Comparison of ENCODE assay signal across 18 cellular contexts in genomic region chr11:61838921-61839320, GRCh38. TPM values are rescaled to one million over a fixed set of nuclear protein-coding genes. Genes with fewer than 3 reads are reported as not detected.
DNase-seq lines count a peak whose midpoint lies in the region; ATAC-seq, FAIRE-seq and TF ChIP-seq lines count a peak whose summit lies in the region.
"Had no signal": no experiment of that assay in that cellular context is flagged by ENCODE, and none has a peak within 500 bp of the region (broad histone marks: within the 10 kb centered on the region; RNA-seq: fewer than 3 reads in every experiment).

No MANE protein-coding gene starts in this region.

- TF ChIP-seq CTCF in RWPE1 (conservative IDR thresholded peaks at IDR 0.05; ENCODE audit: low read depth) (no peak), H1 (IDR thresholded peaks at IDR 0.05; ENCODE audit: control extremely low read depth in 1 of 3, insufficient read depth in 1 of 3, low read depth in 1 of 3, low read length in 3 of 3) (no peak), foreskin keratinocyte (conservative IDR thresholded peaks at IDR 0.05) (no peak)

- no peak overlapping the region for H2BK5ac ChIP-seq in H1 (ENCODE audit: low read depth, low read length)

- 0 out of 2 replicates have a peak overlapping the region, but pooled peaks have one; percentile 11 for H4K8ac ChIP-seq in H1 (ENCODE audit: extremely low read depth, insufficient read depth, low read length)

- H3K36me3 Mint-ChIP-seq in activated naive CD4-positive, alpha-beta T cell treated with anti-CD3 and anti-CD28 coated beads, Interleukin-2, amount 10 ng/mL, durations not matched to agents 7 days and 5 days: peaks cover 69% of the 10 kb centered on the region
- H3K36me3 Mint-ChIP-seq in activated naive CD4-positive, alpha-beta T cell treated with anti-CD3 and anti-CD28 coated beads for 36 hours (ENCODE audit: low read depth): peaks cover 13% of the 10 kb centered on the region
- H3K36me3 Mint-ChIP-seq: CD4-positive, alpha-beta memory T cell had no signal

- intact Hi-C loops in activated naive CD4-positive, alpha-beta T cell treated with anti-CD3 and anti-CD28 coated beads for 36 hours (cut with micrococcal nuclease): no loop called here
- intact Hi-C loops in posterior vena cava (cut with DNase I): no loop called here

- 92% methylated on average over 10 of the region's 10 CpGs; no CpG with 5 or more reads in 1 of the 2 experiments for WGBS in H1 (ENCODE audit: extremely low coverage in 1 of 2, insufficient coverage in 1 of 2, insufficient read length in 1 of 2, insufficient replicate concordance in 2 of 2, low coverage in 1 of 2, low lambda C conversion rate in 2 of 2, missing lambda C conversion rate in 1 of 2), 2 experiments

- H4K5ac ChIP-seq in H1 (ENCODE audit: insufficient read length, low read depth, low read length): no peak overlapping the region

- no peak for FAIRE-seq in H1 (lab: Jason Lieb, UNC)
- FAIRE-seq: G401.6, GM12891 had no signal

- no peak overlapping the region for H2BK15ac ChIP-seq in H1 (ENCODE audit: low read length)

- no peak overlapping the region for H4K91ac ChIP-seq in H1 (replicated peaks; ENCODE audit: insufficient read length, low read length)

- no peaks in the 10 kb centered on the region for H3K23me2 ChIP-seq in H1 (ENCODE audit: low read depth, low read length)

- no peaks in the 10 kb centered on the region; a peak in 1 of 7 replicates for H3K27me3 ChIP-seq in H1 (replicated peaks in 1 of 4; ENCODE audit: control insufficient read depth in 3 of 4, extremely low read depth in 1 of 4, insufficient read depth in 3 of 4, low read length in 3 of 4)
- no peaks in the 10 kb centered on the region for H3K27me3 ChIP-seq in foreskin keratinocyte
- H3K27me3 ChIP-seq: Peyer's patch had no signal

- no peak overlapping the region for H2AK5ac ChIP-seq in H1 (ENCODE audit: low read depth, low read length)

- ATAC-seq in foreskin keratinocyte: no peak

- H2BK12ac ChIP-seq in H1 (ENCODE audit: low read depth, low read length): no peak overlapping the region

- no peak overlapping the region for H3K4me3 ChIP-seq in H1 (ENCODE audit: extremely low read depth in 1 of 4, insufficient read depth in 2 of 4, low read depth in 3 of 4, low read length in 4 of 4)
- H3K4me3 ChIP-seq: Peyer's patch had no signal

- H3K79me2 ChIP-seq in H1 (ENCODE audit: control insufficient read depth in 1 of 2, insufficient read depth in 2 of 2, low read length in 2 of 2): peaks cover 0 to 37% of the 10 kb centered on the region in 2 experiments; a peak in 2 of 4 replicates

- peaks cover 32 to 66% (median 54%) of the 10 kb centered on the region in 4 experiments for H3K36me3 ChIP-seq in H1 (ENCODE audit: control insufficient read depth in 2 of 4, insufficient read depth in 4 of 4, low read length in 3 of 4)

- no peak overlapping the region for H2AFZ ChIP-seq in H1 (ENCODE audit: low read length)

- H3K4me3 Mint-ChIP-seq in activated naive CD4-positive, alpha-beta T cell treated with anti-CD3 and anti-CD28 coated beads, Interleukin-2, amount 10 ng/mL, durations not matched to agents 7 days and 5 days: no peak overlapping the region
- no peak overlapping the region for H3K4me3 Mint-ChIP-seq in activated naive CD4-positive, alpha-beta T cell treated with anti-CD3 and anti-CD28 coated beads for 36 hours
- H3K4me3 Mint-ChIP-seq: CD4-positive, alpha-beta memory T cell had no signal

- H3K56ac ChIP-seq in H1 (replicated peaks; ENCODE audit: insufficient read length, low read depth, low read length): no peak overlapping the region

- H3K9me3 ChIP-seq in H1 (ENCODE audit: insufficient read depth in 2 of 2, low read depth in 1 of 2, low read length in 1 of 2): no peaks in the 10 kb centered on the region
- H3K9me3 ChIP-seq: Peyer's patch had no signal

- no peak for DNase-seq in activated naive CD4-positive, alpha-beta T cell treated with anti-CD3 and anti-CD28 coated beads, Interleukin-2, amount 10 ng/mL, durations not matched to agents 7 days and 5 days
- DNase-seq in activated naive CD4-positive, alpha-beta T cell treated with anti-CD3 and anti-CD28 coated beads for 36 hours: no peak
- DNase-seq in RWPE1 (ENCODE audit: low spot score) (no peak), H1 (ENCODE audit: low read depth in 1 of 2, low spot score in 2 of 2) (no peak), posterior vena cava (ENCODE audit: low spot score) (peak; percentile 56), SHP77 (lab: John Stamatoyannopoulos, UW) (no peak), foreskin keratinocyte (no peak), NCI-H1436 (lab: John Stamatoyannopoulos, UW) (no peak)
- DNase-seq: ACHN; CD4-positive, alpha-beta memory T cell; DMS79 treated with DMSO at 0.1 percent for 48 hours; NCI-H146; NCI-H2081 treated with DMSO at 0.1 percent for 48 hours; NCI-H524; Peyer's patch had no signal

- TF ChIP-seq RAD21 in H1 (IDR thresholded peaks at IDR 0.05 in 1 of 2, conservative IDR thresholded peaks at IDR 0.05 in 1 of 2; ENCODE audit: low read depth in 2 of 2, low read length in 2 of 2): no peak

- POLR2A ChIA-PET in RWPE1 (lab: Yijun Ruan, JAX; ENCODE audit: low non-redundant PET): no interaction called here
- POLR2A ChIA-PET in H1 (lab: Charles Lee; ENCODE audit: partially characterized antibody): interaction anchor here (1.0 to 2.7 kb wide), 4 partner anchors 9 to 46 kb away, joined by 3 to 9 read pairs (median 5); partner anchors contain the start of genes FEN1 and TMEM258

- H3K4me2 ChIP-seq in H1 (ENCODE audit: insufficient read depth in 1 of 2, low read depth in 2 of 2, low read length in 2 of 2): no peak overlapping the region

- peaks cover 14% of the 10 kb centered on the region; the same call in 1 of the 2 replicates for H3K79me1 ChIP-seq in H1 (ENCODE audit: low read depth, low read length)

- H4K20me1 ChIP-seq in H1 (replicated peaks in 1 of 2; ENCODE audit: control insufficient read depth in 1 of 2, insufficient read depth in 2 of 2, low read length in 2 of 2): peaks cover 11 to 23% of the 10 kb centered on the region in 2 experiments

- no peak overlapping the region for H3K23ac ChIP-seq in H1 (ENCODE audit: insufficient read length)

- H3K9me3 Mint-ChIP-seq in activated naive CD4-positive, alpha-beta T cell treated with anti-CD3 and anti-CD28 coated beads, Interleukin-2, amount 10 ng/mL, durations not matched to agents 7 days and 5 days: no peaks in the 10 kb centered on the region
- no peaks in the 10 kb centered on the region for H3K9me3 Mint-ChIP-seq in activated naive CD4-positive, alpha-beta T cell treated with anti-CD3 and anti-CD28 coated beads for 36 hours

- H3K18ac ChIP-seq in H1 (ENCODE audit: extremely low read depth, low read length): no peak overlapping the region

- H3K4me1 Mint-ChIP-seq in activated naive CD4-positive, alpha-beta T cell treated with anti-CD3 and anti-CD28 coated beads, Interleukin-2, amount 10 ng/mL, durations not matched to agents 7 days and 5 days: peaks cover 33% of the 10 kb centered on the region
- peaks cover 13% of the 10 kb centered on the region for H3K4me1 Mint-ChIP-seq in activated naive CD4-positive, alpha-beta T cell treated with anti-CD3 and anti-CD28 coated beads for 36 hours (ENCODE audit: low read depth)

- H3K27me3 Mint-ChIP-seq in activated naive CD4-positive, alpha-beta T cell treated with anti-CD3 and anti-CD28 coated beads, Interleukin-2, amount 10 ng/mL, durations not matched to agents 7 days and 5 days: no peaks in the 10 kb centered on the region
- H3K27me3 Mint-ChIP-seq in activated naive CD4-positive, alpha-beta T cell treated with anti-CD3 and anti-CD28 coated beads for 36 hours (ENCODE audit: low read depth): no peaks in the 10 kb centered on the region
- H3K27me3 Mint-ChIP-seq: CD4-positive, alpha-beta memory T cell had no signal

- H3K9ac ChIP-seq in H1 (replicated peaks in 1 of 4; ENCODE audit: extremely low read depth in 1 of 4, low read depth in 3 of 4, low read length in 3 of 4): no peak overlapping the region

- H3K4me1 ChIP-seq in H1 (replicated peaks in 1 of 4; ENCODE audit: control insufficient read depth in 3 of 4, insufficient read depth in 4 of 4, low read length in 3 of 4) (peaks cover 5 to 9% (median 8%) of the 10 kb centered on the region in 4 experiments), foreskin keratinocyte (no peaks in the 10 kb centered on the region)

- no peak for TF ChIP-seq EP300 in H1 (IDR thresholded peaks at IDR 0.05; ENCODE audit: borderline replicate concordance in 1 of 2, low read depth in 2 of 2, low read length in 2 of 2)

- TF ChIP-seq POLR2A in H1 (IDR thresholded peaks at IDR 0.05; ENCODE audit: control extremely low read depth in 1 of 2, low read depth in 2 of 2, low read length in 2 of 2): no peak

- H3K27ac ChIP-seq in RWPE1 (peak overlapping the region; percentile 37), H1 (ENCODE audit: low read depth, low read length) (no peak overlapping the region), foreskin keratinocyte (no peak overlapping the region)
- H3K27ac ChIP-seq: HL-60, Peyer's patch had no signal

- H2BK120ac ChIP-seq in H1 (replicated peaks; ENCODE audit: low read depth, low read length): no peak overlapping the region

- CTCF ChIA-PET in activated naive CD4-positive, alpha-beta T cell treated with anti-CD3 and anti-CD28 coated beads, Interleukin-2, amount 10 ng/mL, durations not matched to agents 7 days and 5 days (lab: Charles Lee): no interaction called here
- CTCF ChIA-PET in activated naive CD4-positive, alpha-beta T cell treated with anti-CD3 and anti-CD28 coated beads for 36 hours (lab: Charles Lee): interaction anchor here (1.0 to 1.6 kb wide), 2 partner anchors 61 to 243 kb away, joined by 3 to 4 read pairs; no protein-coding TSS in a partner anchor
- CTCF ChIA-PET in RWPE1 (lab: Yijun Ruan, JAX): interaction anchor here (0.6 kb wide), 1 partner anchor 221 kb away, joined by 3 read pairs; no protein-coding TSS in a partner anchor
- CTCF ChIA-PET in H1 (lab: Charles Lee; ENCODE audit: partially characterized antibody): interaction anchor here (0.7 to 1.1 kb wide), 2 partner anchors 38 to 524 kb away, joined by 3 read pairs; no protein-coding TSS in a partner anchor

- H3K14ac ChIP-seq in H1 (ENCODE audit: insufficient read length): no peak overlapping the region

- H3K27ac Mint-ChIP-seq in activated naive CD4-positive, alpha-beta T cell treated with anti-CD3 and anti-CD28 coated beads, Interleukin-2, amount 10 ng/mL, durations not matched to agents 7 days and 5 days: peak overlapping the region; percentile 67
- H3K27ac Mint-ChIP-seq in activated naive CD4-positive, alpha-beta T cell treated with anti-CD3 and anti-CD28 coated beads for 36 hours: no peak overlapping the region

- no peak overlapping the region for H3K4ac ChIP-seq in H1 (replicated peaks; ENCODE audit: insufficient read length, low read depth, low read length)

- no peak overlapping the region for H2BK20ac ChIP-seq in H1 (ENCODE audit: low read length)

RNA-seq across cellular contexts. Expression of gene FADS2, which starts 10.8 kb away (rescaled TPM):
- total RNA-seq in activated naive CD4-positive, alpha-beta T cell treated with anti-CD3 and anti-CD28 coated beads for 36 hours: 10 to 100 TPM; 32.1 to 34.1 TPM
- 499 and 526 TPM in 2 replicates for total RNA-seq in H1 (2021; fragmentation: NEBNext Ultra II Directional; extraction: Animal tissue kit (Norgen Biotek cat#: 25700))
- polyA plus RNA-seq in H1 (2011; rRNA removed) (635 and 701 TPM in 2 replicates), foreskin keratinocyte (354 and 363 TPM in 2 replicates)
- 497 TPM for polyA plus RNA-seq in H1 (2011; cell fraction: cytosol; rRNA removed)
- polyA plus RNA-seq in H1 (2011; cell fraction: nucleus; rRNA removed): 671 TPM
- 387 to 431 TPM (median 414 TPM) in 4 replicates for polyA plus RNA-seq in H1 (2012, experiment 1 of 2)
- polyA plus RNA-seq in H1 (2012, experiment 2 of 2): 532 TPM
- polyA plus RNA-seq in H1 (2013, experiment 1 of 2): 1,100 TPM
- polyA plus RNA-seq in H1 (2013, experiment 2 of 2): 1,238 TPM
- 977 and 989 TPM in 2 replicates for polyA minus RNA-seq in H1 (2011; rRNA and poly(A)+ RNA removed)
- 321 TPM for polyA minus RNA-seq in H1 (2011; cell fraction: cytosol; rRNA and poly(A)+ RNA removed)
- 205 TPM for polyA minus RNA-seq in H1 (2011; cell fraction: nucleus; rRNA and poly(A)+ RNA removed)
- total RNA-seq in posterior vena cava (100 to 1,000 TPM in 1 of 2 donors, 10 to 100 TPM in 1; 60.3 to 123 TPM), foreskin keratinocyte (517 and 543 TPM in 2 replicates)

RNA-seq across cellular contexts. Expression of gene FADS1, which starts 22.1 kb away (rescaled TPM):
- total RNA-seq in activated naive CD4-positive, alpha-beta T cell treated with anti-CD3 and anti-CD28 coated beads for 36 hours: 10 to 100 TPM; 12.1 to 12.8 TPM
- 115 and 116 TPM in 2 replicates for total RNA-seq in H1 (2021; fragmentation: NEBNext Ultra II Directional; extraction: Animal tissue kit (Norgen Biotek cat#: 25700))
- polyA plus RNA-seq in H1 (2011; rRNA removed): 141 and 160 TPM in 2 replicates
- 127 TPM for polyA plus RNA-seq in H1 (2011; cell fraction: cytosol; rRNA removed)
- polyA plus RNA-seq in H1 (2011; cell fraction: nucleus; rRNA removed): 141 TPM
- polyA plus RNA-seq in H1 (2012, experiment 1 of 2): 83.3 to 97.8 TPM (median 90.8 TPM) in 4 replicates
- polyA plus RNA-seq in H1 (2012, experiment 2 of 2): 40.1 TPM
- 153 TPM for polyA plus RNA-seq in H1 (2013, experiment 1 of 2)
- 174 TPM for polyA plus RNA-seq in H1 (2013, experiment 2 of 2)
- 251 and 278 TPM in 2 replicates for polyA minus RNA-seq in H1 (2011; rRNA and poly(A)+ RNA removed)
- polyA minus RNA-seq in H1 (2011; cell fraction: cytosol; rRNA and poly(A)+ RNA removed): 150 TPM
- polyA minus RNA-seq in H1 (2011; cell fraction: nucleus; rRNA and poly(A)+ RNA removed): 146 TPM
- total RNA-seq in posterior vena cava: 10 to 100 TPM; 28.8 to 29.8 TPM
- total RNA-seq in foreskin keratinocyte: 88.0 and 97.3 TPM in 2 replicates
- 40.1 and 41.6 TPM in 2 replicates for polyA plus RNA-seq in foreskin keratinocyte

RNA-seq across cellular contexts. Expression of gene FEN1, which starts 46.2 kb away (rescaled TPM):
- total RNA-seq in activated naive CD4-positive, alpha-beta T cell treated with anti-CD3 and anti-CD28 coated beads for 36 hours: 10 to 100 TPM; 74.7 to 75.9 TPM
- total RNA-seq in H1 (2021; fragmentation: NEBNext Ultra II Directional; extraction: Animal tissue kit (Norgen Biotek cat#: 25700)): 84.5 and 86.1 TPM in 2 replicates
- polyA plus RNA-seq in H1 (2011; rRNA removed): 52.6 and 52.9 TPM in 2 replicates
- 75.9 TPM for polyA plus RNA-seq in H1 (2011; cell fraction: cytosol; rRNA removed)
- polyA plus RNA-seq in H1 (2011; cell fraction: nucleus; rRNA removed): 39.1 TPM
- 91.9 to 107 TPM (median 97.9 TPM) in 4 replicates for polyA plus RNA-seq in H1 (2012, experiment 1 of 2)
- 35.6 TPM for polyA plus RNA-seq in H1 (2012, experiment 2 of 2)
- 52.4 TPM for polyA plus RNA-seq in H1 (2013, experiment 1 of 2)
- 55.2 TPM for polyA plus RNA-seq in H1 (2013, experiment 2 of 2)
- polyA minus RNA-seq in H1 (2011; rRNA and poly(A)+ RNA removed): 74.7 and 76.2 TPM in 2 replicates
- polyA minus RNA-seq in H1 (2011; cell fraction: cytosol; rRNA and poly(A)+ RNA removed): 43.7 TPM
- 41.1 TPM for polyA minus RNA-seq in H1 (2011; cell fraction: nucleus; rRNA and poly(A)+ RNA removed)
- total RNA-seq in posterior vena cava: 1 to 10 TPM; 4.6 to 6.0 TPM
- 73.6 and 92.9 TPM in 2 replicates for total RNA-seq in foreskin keratinocyte
- polyA plus RNA-seq in foreskin keratinocyte: 64.5 and 79.3 TPM in 2 replicates

RNA-seq across cellular contexts. Expression of gene TMEM258, which starts 46.5 kb away (rescaled TPM):
- total RNA-seq in activated naive CD4-positive, alpha-beta T cell treated with anti-CD3 and anti-CD28 coated beads for 36 hours: 100 to 1,000 TPM; 166 to 167 TPM
- 186 and 191 TPM in 2 replicates for total RNA-seq in H1 (2021; fragmentation: NEBNext Ultra II Directional; extraction: Animal tissue kit (Norgen Biotek cat#: 25700))
- 622 and 759 TPM in 2 replicates for polyA plus RNA-seq in H1 (2011; rRNA removed)
- polyA plus RNA-seq in H1 (2011; cell fraction: cytosol; rRNA removed): 508 TPM
- polyA plus RNA-seq in H1 (2011; cell fraction: nucleus; rRNA removed): 357 TPM
- polyA plus RNA-seq in H1 (2012, experiment 1 of 2): 367 to 567 TPM (median 473 TPM) in 4 replicates
- polyA plus RNA-seq in H1 (2012, experiment 2 of 2): 392 TPM
- 338 TPM for polyA plus RNA-seq in H1 (2013, experiment 1 of 2)
- 352 TPM for polyA plus RNA-seq in H1 (2013, experiment 2 of 2)
- 163 and 184 TPM in 2 replicates for polyA minus RNA-seq in H1 (2011; rRNA and poly(A)+ RNA removed)
- polyA minus RNA-seq in H1 (2011; cell fraction: cytosol; rRNA and poly(A)+ RNA removed): 130 TPM
- polyA minus RNA-seq in H1 (2011; cell fraction: nucleus; rRNA and poly(A)+ RNA removed): 123 TPM
- 10 to 100 TPM; 78.2 to 84.7 TPM for total RNA-seq in posterior vena cava
- total RNA-seq in foreskin keratinocyte: 133 and 163 TPM in 2 replicates
- polyA plus RNA-seq in foreskin keratinocyte: 223 and 259 TPM in 2 replicates

RNA-seq across cellular contexts. Expression of gene FADS3, which starts 52.4 kb away (rescaled TPM):
- 1 to 10 TPM; 4.2 to 4.3 TPM for total RNA-seq in activated naive CD4-positive, alpha-beta T cell treated with anti-CD3 and anti-CD28 coated beads for 36 hours
- total RNA-seq in H1 (2021; fragmentation: NEBNext Ultra II Directional; extraction: Animal tissue kit (Norgen Biotek cat#: 25700)): 40.2 and 43.8 TPM in 2 replicates
- polyA plus RNA-seq in H1 (2011; rRNA removed) (76.3 and 113 TPM in 2 replicates), foreskin keratinocyte (8.0 and 8.8 TPM in 2 replicates)
- 75.7 TPM for polyA plus RNA-seq in H1 (2011; cell fraction: cytosol; rRNA removed)
- 349 TPM for polyA plus RNA-seq in H1 (2011; cell fraction: nucleus; rRNA removed)
- polyA plus RNA-seq in H1 (2012, experiment 1 of 2): 35.5 to 56.1 TPM (median 47.0 TPM) in 4 replicates
- 45.1 TPM for polyA plus RNA-seq in H1 (2012, experiment 2 of 2)
- polyA plus RNA-seq in H1 (2013, experiment 1 of 2): 69.5 TPM
- polyA plus RNA-seq in H1 (2013, experiment 2 of 2): 71.8 TPM
- 31.1 and 40.9 TPM in 2 replicates for polyA minus RNA-seq in H1 (2011; rRNA and poly(A)+ RNA removed)
- 34.5 TPM for polyA minus RNA-seq in H1 (2011; cell fraction: cytosol; rRNA and poly(A)+ RNA removed)
- 39.8 TPM for polyA minus RNA-seq in H1 (2011; cell fraction: nucleus; rRNA and poly(A)+ RNA removed)
- total RNA-seq in posterior vena cava (100 to 1,000 TPM in 1 of 2 donors, 10 to 100 TPM in 1; 83.0 to 106 TPM), foreskin keratinocyte (7.1 and 7.9 TPM in 2 replicates)

Comparison
In these comparisons a context has a peak if more than half of its experiments do, and no peak if none do; other contexts are left out.
1. RNA of gene FEN1, which starts 46.2 kb away (total RNA-seq): 73.6 to 92.9 TPM in foreskin keratinocyte, 84.5 to 86.1 TPM in H1 and 74.7 to 75.9 TPM in activated naive CD4-positive, alpha-beta T cell treated with anti-CD3 and anti-CD28 coated beads for 36 hours; 4.6 to 6.0 TPM in posterior vena cava; every median in the first group is over 10 times any median in the second.